13 cellular contexts compared by ENCODE assay signal in genomic region chr1:39369568-39369967, GRCh38.
"Had no signal": no experiment of that assay in that cellular context is flagged by ENCODE, and none has a peak within 500 bp of the region (broad histone marks: within the 10 kb centered on the region; RNA-seq: fewer than 3 reads in every experiment).

No MANE protein-coding gene starts in this region.

- H3K9me3 Mint-ChIP-seq: activated naive CD4-positive, alpha-beta T cell treated with anti-CD3 and anti-CD28 coated beads, Interleukin-2, amount 50 U/mL, for 24 hours; brain; nephron progenitor cell; T-cell had no signal

- H3K27me3 Mint-ChIP-seq: activated naive CD4-positive, alpha-beta T cell treated with anti-CD3 and anti-CD28 coated beads, Interleukin-2, amount 50 U/mL, for 24 hours; brain; T-cell had no signal

- H3K27me3 ChIP-seq: ovary had no signal

- H3K4me3 Mint-ChIP-seq: activated CD8-positive, alpha-beta T cell treated with anti-CD3 and anti-CD28 coated beads, Interleukin-2, amount 10 ng/mL, durations not matched to agents 7 days and 5 days; activated naive CD4-positive, alpha-beta T cell treated with anti-CD3 and anti-CD28 coated beads, Interleukin-2, amount 50 U/mL, for 24 hours; brain; nephron progenitor cell; T-cell had no signal

- H3K4me3 ChIP-seq: ovary had no signal

- DNase-seq: activated CD8-positive, alpha-beta T cell treated with anti-CD3 and anti-CD28 coated beads, Interleukin-2, amount 10 ng/mL, durations not matched to agents 7 days and 5 days; cerebellar nuclear complex; glutamatergic neuron; mesenchymal stem cell; nephron progenitor cell; ovary; retina; small intestine; T-cell; T1000 had no signal

- ATAC-seq: activated CD8-positive, alpha-beta T cell treated with anti-CD3 and anti-CD28 coated beads, Interleukin-2, amount 10 ng/mL, durations not matched to agents 7 days and 5 days; left lobe of liver; T-cell had no signal

- H3K4me1 Mint-ChIP-seq: activated naive CD4-positive, alpha-beta T cell treated with anti-CD3 and anti-CD28 coated beads, Interleukin-2, amount 50 U/mL, for 24 hours; brain; nephron progenitor cell; T-cell had no signal

- H3K36me3 ChIP-seq: ovary had no signal

- H3K27ac ChIP-seq: ovary had no signal

- H3K9me3 ChIP-seq: ovary had no signal

- H3K27ac Mint-ChIP-seq: activated CD8-positive, alpha-beta T cell treated with anti-CD3 and anti-CD28 coated beads, Interleukin-2, amount 10 ng/mL, durations not matched to agents 7 days and 5 days; activated naive CD4-positive, alpha-beta T cell treated with anti-CD3 and anti-CD28 coated beads, Interleukin-2, amount 50 U/mL, for 24 hours; nephron progenitor cell had no signal
